Comparison of ENCODE assay signal across 16 cellular contexts in the genomic region with DNA sequence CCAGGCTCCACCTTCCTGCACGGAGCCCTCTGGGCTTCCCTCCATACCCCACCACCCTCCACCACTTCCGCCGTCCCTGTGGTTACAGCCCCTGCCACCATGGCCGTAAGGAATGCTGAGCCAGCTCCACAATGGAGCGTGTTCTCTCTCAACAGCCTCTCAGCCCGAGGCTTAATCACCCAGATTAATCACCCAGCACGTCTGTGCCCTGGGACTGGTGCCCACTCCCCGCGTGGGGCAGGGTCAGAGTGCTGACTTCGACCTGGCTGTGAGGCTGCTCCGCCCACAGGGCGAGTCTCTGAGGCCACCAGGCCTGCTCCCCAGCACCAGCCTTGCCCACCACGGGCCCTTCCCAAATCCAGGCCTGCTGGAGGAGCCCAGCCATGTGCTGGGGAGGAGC. TPM values are rescaled to one million over a fixed set of nuclear protein-coding genes. Genes with fewer than 3 reads are reported as not detected.
DNase-seq lines count a peak whose midpoint lies in the region; ATAC-seq and TF ChIP-seq lines count a peak whose summit lies in the region.
"Had no signal": no experiment of that assay in that cellular context is flagged by ENCODE, and none has a peak within 500 bp of the region (broad histone marks: within the 10 kb centered on the region; RNA-seq: fewer than 3 reads in every experiment).

No MANE protein-coding gene starts in this region.

- H3K4me1 ChIP-seq in SK-N-SH (ENCODE audit: control insufficient read depth in 1 of 2, insufficient read depth in 2 of 2, low read depth in 1 of 2, low read length in 1 of 2), result peaks cover 0 to 18% of the 10 kb centered on the region in 2 experiments; a peak in 1 of 4 replicates
- peaks cover 33% of the 10 kb centered on the region for H3K4me1 ChIP-seq in skeletal muscle satellite cell (ENCODE audit: control insufficient read depth, insufficient read depth, low read length)
- peaks cover 5 to 50% (median 9%) of the 10 kb centered on the region in 3 donors for H3K4me1 ChIP-seq in esophagus squamous epithelium
- H3K4me1 ChIP-seq: parathyroid adenoma had no signal

- intact Hi-C loops in esophagus squamous epithelium (cut with DNase I), result no loop called here

- 40% methylated on average over 6 of the region's 13 CpGs for WGBS in SK-N-SH (ENCODE audit: low lambda C conversion rate)
- WGBS in esophagus squamous epithelium, 2 donors, result 24 to 35% methylated on average over 6 of the region's 13 CpGs

- H4K20me1 ChIP-seq in SK-N-SH (ENCODE audit: insufficient read depth), result no peaks in the 10 kb centered on the region

- DNase-seq in SK-N-SH (peak; percentile 64), RWPE1 (ENCODE audit: low spot score) (peak; percentile 32), foreskin fibroblast (peak; percentile 27 to 33), esophagus squamous epithelium (lab: John Stamatoyannopoulos, UW) (no peak)
- DNase-seq in activated CD8-positive, alpha-beta memory T cell treated with anti-CD3 and anti-CD28 coated beads, Interleukin-2, amount 50 U/mL, for 48 hours, result no peak
- DNase-seq: 8988T; activated naive CD4-positive, alpha-beta T cell treated with anti-CD3 and anti-CD28 coated beads, Interleukin-2, amount 50 U/mL, for 16 hours; midbrain; NCI-H1092 had no signal

- no peaks in the 10 kb centered on the region for H3K9me2 ChIP-seq in SK-N-SH

- no peak overlapping the region for H3K9ac ChIP-seq in SK-N-SH
- peak overlapping the region; percentile 30 for H3K9ac ChIP-seq in skeletal muscle satellite cell (ENCODE audit: low read depth, low read length)
- H3K9ac ChIP-seq: parathyroid adenoma had no signal

- H3K9me3 ChIP-seq in SK-N-SH, result no peaks in the 10 kb centered on the region
- no peaks in the 10 kb centered on the region for H3K9me3 ChIP-seq in skeletal muscle satellite cell (replicated peaks; ENCODE audit: low read length)
- H3K9me3 ChIP-seq in esophagus squamous epithelium, result no peaks in the 10 kb centered on the region
- H3K9me3 ChIP-seq: tibial nerve had no signal

- H3K36me3 ChIP-seq in SK-N-SH (replicated peaks in 1 of 2; ENCODE audit: control insufficient read depth in 1 of 2, insufficient read depth in 2 of 2, low read length in 1 of 2) (no peaks in the 10 kb centered on the region), skeletal muscle satellite cell (ENCODE audit: insufficient read depth, low read length) (no peaks in the 10 kb centered on the region), esophagus squamous epithelium (no peaks in the 10 kb centered on the region)
- H3K36me3 ChIP-seq: tibial nerve had no signal

- ATAC-seq in SK-N-SH treated with all-trans-retinoic acid at 6 μM for 48 hours, result no peak
- no peak for ATAC-seq in HG03196 (IDR thresholded peaks at IDR 0.05; ENCODE audit: unreplicated experiment)

- no peak overlapping the region for H3K4me3 ChIP-seq in SK-N-SH (ENCODE audit: low read depth in 2 of 2, low read length in 1 of 2)
- H3K4me3 ChIP-seq in foreskin fibroblast (ENCODE audit: low read depth in 1 of 2, low read length in 2 of 2), result no peak overlapping the region
- H3K4me3 ChIP-seq in skeletal muscle satellite cell (ENCODE audit: low read length), result no peak overlapping the region
- no peak overlapping the region for H3K4me3 ChIP-seq in esophagus squamous epithelium
- H3K4me3 ChIP-seq: tibial nerve had no signal

- no peak for TF ChIP-seq EP300 in SK-N-SH (IDR thresholded peaks at IDR 0.05; ENCODE audit: borderline replicate concordance in 1 of 2, low read depth in 1 of 2, low read length in 1 of 2)

- POLR2A ChIA-PET in SK-N-SH (lab: Yijun Ruan, JAX), result interaction anchor here (1.1 kb wide), 1 partner anchor 10 kb away, joined by 3 read pairs; no protein-coding TSS in a partner anchor
- POLR2A ChIA-PET in RWPE1 (lab: Yijun Ruan, JAX; ENCODE audit: low non-redundant PET), result no interaction called here

- H3K4me2 ChIP-seq in SK-N-SH, result no peak overlapping the region
- peak overlapping the region; percentile 28 for H3K4me2 ChIP-seq in skeletal muscle satellite cell (ENCODE audit: low read length)

- TF ChIP-seq POLR2A in esophagus squamous epithelium (IDR thresholded peaks at IDR 0.05), result no peak

- H3F3A ChIP-seq in SK-N-SH (replicated peaks; ENCODE audit: insufficient read depth), result no peaks in the 10 kb centered on the region

- H3K27ac ChIP-seq in SK-N-SH (ENCODE audit: low read depth in 2 of 2, low read length in 1 of 2) (peak overlapping the region in 1 of 2 experiments; percentile 55; a peak in 1 of 4 replicates), RWPE1 (peak overlapping the region; percentile 99), esophagus squamous epithelium (peak overlapping the region in 1 of 4 donors; percentile 50)
- H3K27ac ChIP-seq: parathyroid adenoma, tibial nerve had no signal

- H3K79me2 ChIP-seq in SK-N-SH (ENCODE audit: insufficient read depth), result no peaks in the 10 kb centered on the region
- H3K79me2 ChIP-seq: parathyroid adenoma had no signal

- H3K27me3 ChIP-seq in SK-N-SH (ENCODE audit: insufficient read depth) (no peaks in the 10 kb centered on the region), skeletal muscle satellite cell (ENCODE audit: control insufficient read depth, insufficient read depth, low read length) (no peaks in the 10 kb centered on the region), esophagus squamous epithelium (peaks cover 0 to 58% (median 0%) of the 10 kb centered on the region in 4 donors)

- TF ChIP-seq CTCF in SK-N-SH (IDR thresholded peaks at IDR 0.05) (no peak), RWPE1 (conservative IDR thresholded peaks at IDR 0.05; ENCODE audit: low read depth) (no peak), foreskin fibroblast (IDR thresholded peaks at IDR 0.05; ENCODE audit: low read depth, low read length) (no peak), esophagus squamous epithelium (IDR thresholded peaks at IDR 0.05) (no peak)

- CTCF ChIA-PET in SK-N-SH (lab: Yijun Ruan, JAX) (interaction anchor here (1.0 to 14.7 kb wide), 3 partner anchors 10 to 21 kb away, joined by 4 to 253 read pairs (median 6); partner anchors contain the start of gene INS), RWPE1 (lab: Yijun Ruan, JAX) (no interaction called here)

- no peak overlapping the region for H2AFZ ChIP-seq in SK-N-SH (ENCODE audit: low read depth)
- H2AFZ ChIP-seq: parathyroid adenoma had no signal

- no peak for TF ChIP-seq RAD21 in SK-N-SH (IDR thresholded peaks at IDR 0.05; ENCODE audit: low read length)

TF ChIP-seq in SK-N-SH, 30 proteins besides CTCF, POLR2A, EP300 and RAD21 (continues in another document):
- TF ChIP-seq GATA2 (CRISPR knock-in tag; IDR thresholded peaks at IDR 0.05), result no peak
- TF ChIP-seq EZH2phosphoT487 (IDR thresholded peaks at IDR 0.05; ENCODE audit: borderline replicate concordance, low read depth), result no peak
- no peak for TF ChIP-seq USF2 (IDR thresholded peaks at IDR 0.05; ENCODE audit: borderline replicate concordance, low read depth, low read length)

TF ChIP-seq in SK-N-SH treated with all-trans-retinoic acid at 6 μM for 48 hours, 23 proteins besides CTCF, POLR2A, EP300 and RAD21:
- TF ChIP-seq, protein P1, sequence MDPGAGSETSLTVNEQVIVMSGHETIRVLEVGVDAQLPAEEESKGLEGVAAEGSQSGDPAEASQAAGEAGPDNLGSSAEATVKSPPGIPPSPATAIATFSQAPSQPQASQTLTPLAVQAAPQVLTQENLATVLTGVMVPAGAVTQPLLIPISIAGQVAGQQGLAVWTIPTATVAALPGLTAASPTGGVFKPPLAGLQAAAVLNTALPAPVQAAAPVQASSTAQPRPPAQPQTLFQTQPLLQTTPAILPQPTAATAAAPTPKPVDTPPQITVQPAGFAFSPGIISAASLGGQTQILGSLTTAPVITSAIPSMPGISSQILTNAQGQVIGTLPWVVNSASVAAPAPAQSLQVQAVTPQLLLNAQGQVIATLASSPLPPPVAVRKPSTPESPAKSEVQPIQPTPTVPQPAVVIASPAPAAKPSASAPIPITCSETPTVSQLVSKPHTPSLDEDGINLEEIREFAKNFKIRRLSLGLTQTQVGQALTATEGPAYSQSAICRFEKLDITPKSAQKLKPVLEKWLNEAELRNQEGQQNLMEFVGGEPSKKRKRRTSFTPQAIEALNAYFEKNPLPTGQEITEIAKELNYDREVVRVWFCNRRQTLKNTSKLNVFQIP (CRISPR knock-in tag; IDR thresholded peaks at IDR 0.05; ENCODE audit: borderline replicate concordance, low read depth), result no peak
- no peak for TF ChIP-seq PPARA (CRISPR knock-in tag; IDR thresholded peaks at IDR 0.05; ENCODE audit: borderline replicate concordance)
- no peak for TF ChIP-seq TOX (CRISPR knock-in tag; IDR thresholded peaks at IDR 0.05; ENCODE audit: borderline replicate concordance)

RNA-seq across cellular contexts. Expression of gene TH, which starts 4.0 kb away (rescaled TPM):
- polyA plus RNA-seq in SK-N-SH (2012; rRNA removed), result not detected in 2 replicates
- not detected in 2 replicates for polyA plus RNA-seq in SK-N-SH (2012; cell fraction: cytosol; rRNA removed)
- not detected in 2 replicates for polyA plus RNA-seq in SK-N-SH (2012; cell fraction: nucleus; rRNA removed)
- under 0.01 TPM in 1 of 2 replicates, not detected in the other for total RNA-seq in skeletal muscle satellite cell (2012; rRNA removed)
- under 1 TPM in 2 of 4 donors, not detected in 2; 0.34 to 0.76 TPM for total RNA-seq in esophagus squamous epithelium
- total RNA-seq: NCI-H460 had no signal

RNA-seq across cellular contexts. Expression of gene INS, which starts 14.7 kb away (rescaled TPM):
- polyA plus RNA-seq in SK-N-SH (2012; rRNA removed), result not detected in 2 replicates
- not detected in 2 replicates for polyA plus RNA-seq in SK-N-SH (2012; cell fraction: cytosol; rRNA removed)
- not detected in 2 replicates for polyA plus RNA-seq in SK-N-SH (2012; cell fraction: nucleus; rRNA removed)
- not detected in 2 replicates for total RNA-seq in skeletal muscle satellite cell (2012; rRNA removed)
- total RNA-seq in esophagus squamous epithelium, result not detected
- total RNA-seq: epithelial cell of proximal tubule, NCI-H460 had no signal

RNA-seq across cellular contexts. Expression of gene IGF2, which starts 36.5 kb away (rescaled TPM):
- polyA plus RNA-seq in SK-N-SH (2012; rRNA removed), result 0.05 TPM in 1 of 2 replicates, not detected in the other
- polyA plus RNA-seq in SK-N-SH (2012; cell fraction: cytosol; rRNA removed), result 0.03 and 0.04 TPM in 2 replicates
- not detected in 2 replicates for polyA plus RNA-seq in SK-N-SH (2012; cell fraction: nucleus; rRNA removed)
- 0.76 and 8.7 TPM in 2 replicates for total RNA-seq in skeletal muscle satellite cell (2012; rRNA removed)
- 10 to 100 TPM in 1 of 4 donors, 1 to 10 TPM in 2, under 1 TPM in 1; 0.76 to 35.3 (median 2.8) TPM for total RNA-seq in esophagus squamous epithelium

Comparison
In these comparisons a context has a peak if more than half of its experiments do, and no peak if none do; other contexts are left out.
1. DNase-seq: peak in SK-N-SH (single experiment), RWPE1 (single experiment) and foreskin fibroblast (2 of 2); none in activated CD8-positive, alpha-beta memory T cell treated with anti-CD3 and anti-CD28 coated beads, Interleukin-2, amount 50 U/mL, for 48 hours (single experiment) and esophagus squamous epithelium (single experiment).